In genomic region chr6:37365791-37366190, GRCh38 we compare ENCODE assay signal across 11 cellular contexts. TPM values are rescaled to one million over a fixed set of nuclear protein-coding genes. Genes with fewer than 3 reads are reported as not detected.
DNase-seq lines count a peak whose midpoint lies in the region; ATAC-seq, FAIRE-seq and TF ChIP-seq lines count a peak whose summit lies in the region.
"Had no signal": no experiment of that assay in that cellular context is flagged by ENCODE, and none has a peak within 500 bp of the region (broad histone marks: within the 10 kb centered on the region; RNA-seq: fewer than 3 reads in every experiment).

No MANE protein-coding gene starts in this region.

- TF ChIP-seq CTCF in bronchial epithelial cell (IDR thresholded peaks at IDR 0.05; ENCODE audit: insufficient read depth, low read length, severe bottlenecking) = peak; percentile 12
- TF ChIP-seq CTCF in liver (IDR thresholded peaks at IDR 0.05; ENCODE audit: low read depth, low read length, missing input control) = no peak
- TF ChIP-seq CTCF in activated CD8-positive, alpha-beta T cell treated with anti-CD3 and anti-CD28 coated beads for 36 hours (IDR thresholded peaks at IDR 0.05) = no peak

- H3K27me3 Mint-ChIP-seq in activated CD8-positive, alpha-beta T cell treated with anti-CD3 and anti-CD28 coated beads for 36 hours = no peaks in the 10 kb centered on the region
- H3K27me3 Mint-ChIP-seq: activated CD4-positive, alpha-beta T cell treated with anti-CD3 and anti-CD28 coated beads, Interleukin-2, amount 10 ng/mL, durations not matched to agents 24 days and 14 days had no signal

- H3K27ac Mint-ChIP-seq in activated CD8-positive, alpha-beta T cell treated with anti-CD3 and anti-CD28 coated beads for 36 hours = no peak overlapping the region
- H3K27ac Mint-ChIP-seq: activated CD4-positive, alpha-beta T cell treated with anti-CD3 and anti-CD28 coated beads, Interleukin-2, amount 10 ng/mL, durations not matched to agents 24 days and 14 days had no signal

- H3K4me3 Mint-ChIP-seq in activated CD8-positive, alpha-beta T cell treated with anti-CD3 and anti-CD28 coated beads for 36 hours = no peak overlapping the region
- H3K4me3 Mint-ChIP-seq: activated CD4-positive, alpha-beta T cell treated with anti-CD3 and anti-CD28 coated beads, Interleukin-2, amount 10 ng/mL, durations not matched to agents 24 days and 14 days had no signal

- H3K9ac ChIP-seq in liver (ENCODE audit: low read depth in 1 of 2, low read length in 2 of 2) = no peak overlapping the region

- no peaks in the 10 kb centered on the region for H3K9me3 Mint-ChIP-seq in activated CD8-positive, alpha-beta T cell treated with anti-CD3 and anti-CD28 coated beads for 36 hours
- H3K9me3 Mint-ChIP-seq: activated CD4-positive, alpha-beta T cell treated with anti-CD3 and anti-CD28 coated beads, Interleukin-2, amount 10 ng/mL, durations not matched to agents 24 days and 14 days had no signal

- H3K27me3 ChIP-seq in bronchial epithelial cell (ENCODE audit: control insufficient read depth, insufficient read depth, low read length) = no peaks in the 10 kb centered on the region
- H3K27me3 ChIP-seq in liver (ENCODE audit: control insufficient read depth in 4 of 4, insufficient read depth in 4 of 4, low read length in 3 of 4) = no peaks in the 10 kb centered on the region
- H3K27me3 ChIP-seq: colonic mucosa had no signal

- H3K9me3 ChIP-seq in liver (ENCODE audit: control insufficient read depth in 4 of 4, low read length in 3 of 4) = no peaks in the 10 kb centered on the region
- H3K9me3 ChIP-seq: colonic mucosa had no signal

- no peak for ATAC-seq in HG03097 (IDR thresholded peaks at IDR 0.05; ENCODE audit: low FRiP score, unreplicated experiment)
- ATAC-seq in HG03139 (IDR thresholded peaks at IDR 0.05; ENCODE audit: unreplicated experiment) = no peak
- no peak for ATAC-seq in activated CD8-positive, alpha-beta T cell treated with anti-CD3 and anti-CD28 coated beads for 36 hours

- H3K27ac ChIP-seq in liver (ENCODE audit: low read depth in 1 of 2, low read length in 2 of 2) = no peak overlapping the region
- H3K27ac ChIP-seq: colonic mucosa had no signal

- H3K4me1 Mint-ChIP-seq in activated CD8-positive, alpha-beta T cell treated with anti-CD3 and anti-CD28 coated beads for 36 hours (ENCODE audit: low read depth) = peaks cover 5% of the 10 kb centered on the region

- peaks cover 0 to 3% (median 0%) of the 10 kb centered on the region in 4 donors for H3K4me1 ChIP-seq in liver (ENCODE audit: control insufficient read depth in 4 of 4, insufficient read depth in 4 of 4, low read length in 3 of 4)
- H3K4me1 ChIP-seq: colonic mucosa had no signal

- H3K36me3 Mint-ChIP-seq in activated CD8-positive, alpha-beta T cell treated with anti-CD3 and anti-CD28 coated beads for 36 hours (ENCODE audit: low read depth) = peaks cover 12% of the 10 kb centered on the region

- peak; percentile 51 for DNase-seq in DMS114 treated with DMSO at 0.1 percent for 48 hours (lab: John Stamatoyannopoulos, UW; ENCODE audit: unreplicated experiment)
- DNase-seq in NAMALWA (ENCODE audit: low spot score) = peak; percentile 32
- peak; percentile 35 for DNase-seq in bronchial epithelial cell (ENCODE audit: low read depth)
- DNase-seq in HK-2 (ENCODE audit: unreplicated experiment) = no peak
- no peak for DNase-seq in activated CD8-positive, alpha-beta T cell treated with anti-CD3 and anti-CD28 coated beads for 36 hours
- DNase-seq: activated CD4-positive, alpha-beta T cell treated with anti-CD3 and anti-CD28 coated beads, Interleukin-2, amount 10 ng/mL, durations not matched to agents 24 days and 14 days; colonic mucosa; NCI-H1092 had no signal

- H3K4me3 ChIP-seq in bronchial epithelial cell (ENCODE audit: low read depth, low read length) (no peak overlapping the region), liver (ENCODE audit: low read depth in 1 of 3, low read length in 3 of 3) (no peak overlapping the region)
- H3K4me3 ChIP-seq: colonic mucosa had no signal

- CTCF ChIA-PET in activated CD8-positive, alpha-beta T cell treated with anti-CD3 and anti-CD28 coated beads for 36 hours (lab: Charles Lee) = interaction anchor here (0.7 to 3.7 kb wide), 5 partner anchors 9 to 126 kb away, joined by 3 to 14 read pairs (median 3); no protein-coding TSS in a partner anchor

- no peak for FAIRE-seq in bronchial epithelial cell (lab: Jason Lieb, UNC)

- intact Hi-C loops in activated CD8-positive, alpha-beta T cell treated with anti-CD3 and anti-CD28 coated beads for 36 hours (cut with micrococcal nuclease) = no loop called here

- 45% methylated on average over 2 of the region's 2 CpGs for WGBS in liver

- peak; percentile 51 to 62 for TF ChIP-seq RAD21 in liver (IDR thresholded peaks at IDR 0.05)

- POLR2A ChIA-PET in activated CD8-positive, alpha-beta T cell treated with anti-CD3 and anti-CD28 coated beads for 36 hours (lab: Charles Lee) = interaction anchor here (0.7 kb wide), 1 partner anchor 23 kb away, joined by 3 read pairs; no protein-coding TSS in a partner anchor

- peaks cover 9% of the 10 kb centered on the region for H3K36me3 ChIP-seq in bronchial epithelial cell (ENCODE audit: control insufficient read depth, insufficient read depth, low read length)
- H3K36me3 ChIP-seq in liver (ENCODE audit: control insufficient read depth in 4 of 4, insufficient read depth in 3 of 4, low read depth in 1 of 4, low read length in 3 of 4) = peaks cover 0 to 22% (median 12%) of the 10 kb centered on the region in 4 donors
- H3K36me3 ChIP-seq: colonic mucosa had no signal

TF ChIP-seq in liver, 16 proteins besides CTCF, POLR2A, EP300 and RAD21:
- TF ChIP-seq SP1 (IDR thresholded peaks at IDR 0.05) = no peak
- no peak for TF ChIP-seq FOXA1 (IDR thresholded peaks at IDR 0.05)
- no peak for TF ChIP-seq EGR1 (IDR thresholded peaks at IDR 0.05; ENCODE audit: low read depth in 2 of 2)
- no peak for TF ChIP-seq JUND (IDR thresholded peaks at IDR 0.05)
- no peak for TF ChIP-seq HNF4G (IDR thresholded peaks at IDR 0.05)
- TF ChIP-seq REST (IDR thresholded peaks at IDR 0.05) = no peak
- no peak for TF ChIP-seq HNF4A (conservative IDR thresholded peaks at IDR 0.05)
- TF ChIP-seq ZBTB33 (IDR thresholded peaks at IDR 0.05) = no peak
- TF ChIP-seq FOXA2 (IDR thresholded peaks at IDR 0.05) = no peak
TF ChIP-seq in liver: peak in this region for 0.

RNA-seq across cellular contexts. Expression of gene RNF8, which starts 12.0 kb away (rescaled TPM):
- total RNA-seq in bronchial epithelial cell (20.8 and 29.2 TPM in 2 replicates), liver (1 to 10 TPM; 8.5 to 9.9 TPM)
- polyA plus RNA-seq in liver = 1 to 10 TPM; 6.1 to 6.5 TPM
- 10 to 100 TPM; 19.8 to 21.1 TPM for total RNA-seq in activated CD8-positive, alpha-beta T cell treated with anti-CD3 and anti-CD28 coated beads for 36 hours

Comparison
In these comparisons a context has a peak if more than half of its experiments do, and no peak if none do; other contexts are left out.
1. DNase-seq: peak in DMS114 treated with DMSO at 0.1 percent for 48 hours (single experiment), NAMALWA (single experiment) and bronchial epithelial cell (single experiment); none in HK-2 (single experiment) and activated CD8-positive, alpha-beta T cell treated with anti-CD3 and anti-CD28 coated beads for 36 hours (single experiment).